In genomic region chr6:156430361-156430760, GRCh38 we compare ENCODE assay signal across 3 cellular contexts.
"Had no signal": no experiment of that assay in that cellular context is flagged by ENCODE, and none has a peak within 500 bp of the region (broad histone marks: within the 10 kb centered on the region; RNA-seq: fewer than 3 reads in every experiment).

No MANE protein-coding gene starts in this region.

- DNase-seq: GDM1, GF-D8 had no signal

- H3K4me3 ChIP-seq: GM12878 had no signal

- ATAC-seq: GM12878 had no signal
